In the genomic region with DNA sequence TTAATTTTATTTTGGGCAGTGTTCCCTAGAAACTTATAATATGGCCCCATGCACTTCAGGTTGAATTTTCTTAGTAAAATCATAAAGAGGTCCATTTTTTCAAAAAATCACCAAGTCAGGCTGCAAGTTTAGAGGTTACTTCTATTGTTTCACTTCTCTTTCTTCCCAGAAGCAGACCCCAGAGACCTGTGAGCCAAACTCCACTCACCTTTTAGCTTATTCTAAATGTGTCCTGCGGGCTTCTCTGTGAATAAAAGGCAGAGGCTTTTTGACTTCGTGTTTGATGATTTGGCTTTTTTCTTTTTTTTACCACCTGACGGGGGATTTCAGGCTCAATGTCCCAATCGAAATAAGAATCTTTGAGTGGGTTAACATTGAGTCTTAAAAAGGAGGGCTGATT, we compare ENCODE assay signal across 14 cellular contexts. TPM values are rescaled to one million over a fixed set of nuclear protein-coding genes. Genes with fewer than 3 reads are reported as not detected.
DNase-seq lines count a peak whose midpoint lies in the region; ATAC-seq lines count a peak whose summit lies in the region.
"Had no signal": no experiment of that assay in that cellular context is flagged by ENCODE, and none has a peak within 500 bp of the region (broad histone marks: within the 10 kb centered on the region; RNA-seq: fewer than 3 reads in every experiment).

No MANE protein-coding gene starts in this region.

- peak overlapping the region; percentile 85 for H3K27ac Mint-ChIP-seq in activated CD4-positive, alpha-beta T cell treated with anti-CD3 and anti-CD28 coated beads for 36 hours
- peak overlapping the region in 3 of 6 donors; percentile 30 to 73 (median 58) for H3K27ac Mint-ChIP-seq in naive B cell
- H3K27ac Mint-ChIP-seq: dendritic cell treated with granulocyte-macrophage colony-stimulating factor and Interleukin-4, amounts not matched to agents 40 ng/mL and 50 ng/mL, for 4 days had no signal

- intact Hi-C loops in activated CD4-positive, alpha-beta T cell treated with anti-CD3 and anti-CD28 coated beads for 36 hours (cut with DNase I, micrococcal nuclease), result loop anchor here (5.0 kb wide), 3 partner anchors 34 to 1174 kb away; a partner anchor contains a TSS
- intact Hi-C loops in Right ventricle myocardium inferior (cut with DNase I), result no loop called here

- peaks cover 83% of the 10 kb centered on the region for H3K4me1 Mint-ChIP-seq in activated CD4-positive, alpha-beta T cell treated with anti-CD3 and anti-CD28 coated beads for 36 hours
- peaks cover 71 to 88% (median 73%) of the 10 kb centered on the region in 3 donors for H3K4me1 Mint-ChIP-seq in naive B cell

- CTCF ChIA-PET in activated CD4-positive, alpha-beta T cell treated with anti-CD3 and anti-CD28 coated beads for 36 hours (lab: Charles Lee), result interaction anchor here (0.6 to 2.4 kb wide), 13 partner anchors 9 to 228 kb away, joined by 3 to 7 read pairs (median 3); no protein-coding TSS in a partner anchor

- no peak for ATAC-seq in activated CD4-positive, alpha-beta T cell treated with anti-CD3 and anti-CD28 coated beads for 36 hours
- ATAC-seq in GM21515 (IDR thresholded peaks at IDR 0.05; ENCODE audit: unreplicated experiment) (peak; percentile 34), naive B cell (ENCODE audit: low read depth in 2 of 2) (peak; percentile 80 to 81), Right ventricle myocardium inferior (no peak)
- ATAC-seq: A549 had no signal

- no peaks in the 10 kb centered on the region for H3K27me3 Mint-ChIP-seq in activated CD4-positive, alpha-beta T cell treated with anti-CD3 and anti-CD28 coated beads for 36 hours
- H3K27me3 Mint-ChIP-seq in naive B cell, result no peaks in the 10 kb centered on the region

- H3K4me3 Mint-ChIP-seq in activated CD4-positive, alpha-beta T cell treated with anti-CD3 and anti-CD28 coated beads for 36 hours, result no peak overlapping the region
- H3K4me3 Mint-ChIP-seq in naive B cell, result peak overlapping the region; percentile 6 to 83 (median 42)
- H3K4me3 Mint-ChIP-seq: dendritic cell treated with granulocyte-macrophage colony-stimulating factor and Interleukin-4, amounts not matched to agents 40 ng/mL and 50 ng/mL, for 4 days had no signal

- H3K9me3 Mint-ChIP-seq in activated CD4-positive, alpha-beta T cell treated with anti-CD3 and anti-CD28 coated beads for 36 hours (ENCODE audit: low read depth), result no peaks in the 10 kb centered on the region
- no peaks in the 10 kb centered on the region for H3K9me3 Mint-ChIP-seq in naive B cell
- H3K9me3 Mint-ChIP-seq: dendritic cell treated with granulocyte-macrophage colony-stimulating factor and Interleukin-4, amounts not matched to agents 40 ng/mL and 50 ng/mL, for 4 days had no signal

- POLR2A ChIA-PET in activated CD4-positive, alpha-beta T cell treated with anti-CD3 and anti-CD28 coated beads for 36 hours (lab: Charles Lee), result interaction anchor here (0.9 kb wide), 1 partner anchor 18 kb away, joined by 5 read pairs; no protein-coding TSS in a partner anchor

- peaks cover 42% of the 10 kb centered on the region for H3K36me3 Mint-ChIP-seq in activated CD4-positive, alpha-beta T cell treated with anti-CD3 and anti-CD28 coated beads for 36 hours (ENCODE audit: low read depth)
- H3K36me3 Mint-ChIP-seq in naive B cell, result peaks cover 27% of the 10 kb centered on the region in 2 donors

- DNase-seq in activated CD4-positive, alpha-beta T cell treated with anti-CD3 and anti-CD28 coated beads for 36 hours, result no peak
- DNase-seq in activated CD4-positive, alpha-beta T cell treated with anti-CD3 and anti-CD28 coated beads for 1 hour, result no peak
- peak; percentile 21 for DNase-seq in NAMALWA (ENCODE audit: low spot score)
- peak; percentile 58 for DNase-seq in naive B cell
- DNase-seq in Right ventricle myocardium inferior (ENCODE audit: missing footprints), result no peak
- no peak for DNase-seq in NCI-H2107 (lab: John Stamatoyannopoulos, UW)
- DNase-seq in activated gamma-delta T cell treated with Interleukin-2 at 50 U/mL for 16 hours, result no peak
- DNase-seq: amniotic stem cell, NCI-H2171, small intestine, SW 1271 had no signal

RNA-seq across cellular contexts. Expression of a gene that starts 7.4 kb away (rescaled TPM):
- total RNA-seq in activated CD4-positive, alpha-beta T cell treated with anti-CD3 and anti-CD28 coated beads for 36 hours, result 10 to 100 TPM; 57.5 to 83.8 TPM
- polyA plus RNA-seq in naive B cell (ENCODE audit: low read depth in 6 of 6), result 100 to 1,000 TPM; 213 to 344 (median 285) TPM
- 2.2 TPM for total RNA-seq in Right ventricle myocardium inferior

Comparison
In these comparisons a context has a peak if more than half of its experiments do, and no peak if none do; other contexts are left out.
1. ATAC-seq: peak in GM21515 (single experiment) and naive B cell (2 of 2); none in activated CD4-positive, alpha-beta T cell treated with anti-CD3 and anti-CD28 coated beads for 36 hours (single experiment) and Right ventricle myocardium inferior (single experiment).
2. DNase-seq: peak in NAMALWA (single experiment) and naive B cell (single experiment); none in activated CD4-positive, alpha-beta T cell treated with anti-CD3 and anti-CD28 coated beads for 36 hours (single experiment), activated CD4-positive, alpha-beta T cell treated with anti-CD3 and anti-CD28 coated beads for 1 hour (single experiment), Right ventricle myocardium inferior (single experiment), NCI-H2107 (single experiment) and activated gamma-delta T cell treated with Interleukin-2 at 50 U/mL for 16 hours (single experiment).
3. RNA of a gene that starts 7.4 kb away (total RNA-seq): 57.5 to 83.8 TPM in activated CD4-positive, alpha-beta T cell treated with anti-CD3 and anti-CD28 coated beads for 36 hours; 2.2 TPM in Right ventricle myocardium inferior (single experiment); every median in the first group is over 10 times any median in the second.